In the genomic region with DNA sequence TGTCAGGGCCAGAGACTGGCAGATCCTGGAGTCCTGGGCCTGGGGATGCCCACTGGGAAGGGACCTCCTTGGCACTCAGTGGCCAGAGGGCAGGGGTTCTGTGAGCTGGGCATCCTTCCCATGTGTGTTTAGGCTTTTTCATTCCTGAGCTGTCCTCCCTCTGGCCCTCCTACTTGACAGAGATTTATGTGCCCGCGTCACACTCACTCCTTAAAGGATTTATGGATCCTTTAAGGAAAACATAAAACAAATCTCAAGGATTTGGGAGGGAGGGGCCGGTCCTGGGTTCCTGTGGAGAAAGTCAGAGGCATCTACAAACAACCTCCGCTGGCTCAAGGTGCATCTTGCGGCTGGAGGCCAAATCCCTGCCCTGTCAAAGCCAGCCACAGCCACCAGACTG, we compare ENCODE assay signal across 30 cellular contexts.
"Had no signal": no experiment of that assay in that cellular context is flagged by ENCODE, and none has a peak within 500 bp of the region (broad histone marks: within the 10 kb centered on the region; RNA-seq: fewer than 3 reads in every experiment).

No MANE protein-coding gene starts in this region.

- H3K4me3 ChIP-seq: coronary artery, dorsolateral prefrontal cortex, left lung, lower lobe of right lung, pancreas, prostate gland, smooth muscle cell, stomach, thyroid gland, upper lobe of right lung had no signal

- H3K9me3 Mint-ChIP-seq: activated CD4-positive, alpha-beta T cell treated with anti-CD3 and anti-CD28 coated beads, Interleukin-2, amount 10 ng/mL, durations not matched to agents 7 days and 5 days; activated T-cell treated with anti-CD3 and anti-CD28 coated beads, Interleukin-2, amount 50 U/mL, for 24 hours had no signal

- H3K27ac Mint-ChIP-seq: activated CD4-positive, alpha-beta memory T cell treated with anti-CD3 and anti-CD28 coated beads, Interleukin-2, amount 10 ng/mL, durations not matched to agents 7 days and 5 days; activated CD4-positive, alpha-beta T cell treated with anti-CD3 and anti-CD28 coated beads, Interleukin-2, amount 10 ng/mL, durations not matched to agents 7 days and 5 days; activated T-cell treated with anti-CD3 and anti-CD28 coated beads, Interleukin-2, amount 50 U/mL, for 24 hours; natural killer cell treated with Interleukin-12 subunit alpha and Interleukin-12 subunit beta and Interleukin-15 and Interleukin-18, amount 100 ng/mL, for 72 hours; stimulated activated memory B cell treated with anti-CD40 and anti-IgM and Interleukin-4, amounts not matched to agents 10 μg/mL and 1 μg/mL and 100 μg/mL, for 72 hours had no signal

- H3K4me1 Mint-ChIP-seq: activated CD4-positive, alpha-beta memory T cell treated with anti-CD3 and anti-CD28 coated beads, Interleukin-2, amount 10 ng/mL, durations not matched to agents 7 days and 5 days; activated CD4-positive, alpha-beta T cell treated with anti-CD3 and anti-CD28 coated beads, Interleukin-2, amount 10 ng/mL, durations not matched to agents 7 days and 5 days; stimulated activated memory B cell treated with anti-CD40 and anti-IgM and Interleukin-4, amounts not matched to agents 10 μg/mL and 1 μg/mL and 100 μg/mL, for 72 hours had no signal

- H3K9me3 ChIP-seq: left lung, lower lobe of right lung, neutrophil, pancreas, prostate gland, stomach, thyroid gland, upper lobe of right lung had no signal

- H3K4me2 ChIP-seq: smooth muscle cell had no signal

- H3K4me1 ChIP-seq: foreskin keratinocyte, left lung, lower lobe of right lung, pancreas, prostate gland, stomach, thyroid gland, upper lobe of right lung had no signal

- H3K27me3 Mint-ChIP-seq: activated CD4-positive, alpha-beta memory T cell treated with anti-CD3 and anti-CD28 coated beads, Interleukin-2, amount 10 ng/mL, durations not matched to agents 7 days and 5 days; activated CD4-positive, alpha-beta T cell treated with anti-CD3 and anti-CD28 coated beads, Interleukin-2, amount 10 ng/mL, durations not matched to agents 7 days and 5 days; activated T-cell treated with anti-CD3 and anti-CD28 coated beads, Interleukin-2, amount 50 U/mL, for 24 hours; natural killer cell treated with Interleukin-12 subunit alpha and Interleukin-12 subunit beta and Interleukin-15 and Interleukin-18, amount 100 ng/mL, for 72 hours; stimulated activated memory B cell treated with anti-CD40 and anti-IgM and Interleukin-4, amounts not matched to agents 10 μg/mL and 1 μg/mL and 100 μg/mL, for 72 hours had no signal

- H3K27ac ChIP-seq: brain microvascular endothelial cell, coronary artery, dorsolateral prefrontal cortex, foreskin keratinocyte, left lung, lower lobe of right lung, neutrophil, pancreas, prostate gland, stomach, thyroid gland, upper lobe of right lung had no signal

- H3K36me3 Mint-ChIP-seq: natural killer cell treated with Interleukin-12 subunit alpha and Interleukin-12 subunit beta and Interleukin-15 and Interleukin-18, amount 100 ng/mL, for 72 hours; stimulated activated memory B cell treated with anti-CD40 and anti-IgM and Interleukin-4, amounts not matched to agents 10 μg/mL and 1 μg/mL and 100 μg/mL, for 72 hours had no signal

- H3K36me3 ChIP-seq: brain microvascular endothelial cell, left lung, lower lobe of right lung, neutrophil, pancreas, prostate gland, stomach, thyroid gland, upper lobe of right lung had no signal

- ATAC-seq: activated CD4-positive, CD25-positive, alpha-beta regulatory T cell treated with anti-CD3 and anti-CD28 coated beads, Interleukin-2, amount 50 U/mL, for 24 hours; foreskin keratinocyte; left lung; lower lobe of right lung; natural killer cell treated with Interleukin-12 subunit alpha and Interleukin-12 subunit beta and Interleukin-15 and Interleukin-18, amount 100 ng/mL, for 72 hours; pancreas; stimulated activated memory B cell treated with anti-CD40 and anti-IgM and Interleukin-4, amounts not matched to agents 10 μg/mL and 1 μg/mL and 100 μg/mL, for 72 hours; upper lobe of right lung had no signal

- DNase-seq: activated CD4-positive, alpha-beta memory T cell treated with anti-CD3 and anti-CD28 coated beads, Interleukin-2, amount 10 ng/mL, durations not matched to agents 7 days and 5 days; activated CD4-positive, alpha-beta T cell treated with anti-CD3 and anti-CD28 coated beads, Interleukin-2, amount 10 ng/mL, durations not matched to agents 7 days and 5 days; activated CD8-positive, alpha-beta memory T cell treated with anti-CD3 and anti-CD28 coated beads, Interleukin-2, amount 50 U/mL, for 48 hours; activated gamma-delta T cell; activated naive CD4-positive, alpha-beta T cell treated with anti-CD3 and anti-CD28 coated beads, Interleukin-2, amount 50 U/mL, for 16 hours; activated T-cell treated with anti-CD3 and anti-CD28 coated beads, Interleukin-2, amount 50 U/mL, for 24 hours; amniotic stem cell; brain microvascular endothelial cell; dorsolateral prefrontal cortex; foreskin keratinocyte; kidney glomerular epithelial cell; left lung; lower lobe of right lung; mesenchymal stem cell; pancreas; retina; stimulated activated CD4-positive, alpha-beta T cell treated with anti-CD3 and anti-CD28 coated beads, Interleukin-1b, Interleukin-23, amount 100 ng/mL, for 48 hours; stimulated activated CD4-positive, alpha-beta T cell treated with anti-CD3 and anti-CD28 coated beads, Interleukin-4, amount 100 ng/mL, for 4 hours; stimulated activated CD8-positive, alpha-beta memory T cell treated with anti-CD3 and anti-CD28 coated beads, Interleukin-4, amount 100 ng/mL, for 48 hours; stomach; T-helper 1 cell; thyroid gland; upper lobe of right lung had no signal

- H3K4me3 Mint-ChIP-seq: activated CD4-positive, alpha-beta memory T cell treated with anti-CD3 and anti-CD28 coated beads, Interleukin-2, amount 10 ng/mL, durations not matched to agents 7 days and 5 days; activated CD4-positive, alpha-beta T cell treated with anti-CD3 and anti-CD28 coated beads, Interleukin-2, amount 10 ng/mL, durations not matched to agents 7 days and 5 days; activated T-cell treated with anti-CD3 and anti-CD28 coated beads, Interleukin-2, amount 50 U/mL, for 24 hours; natural killer cell treated with Interleukin-12 subunit alpha and Interleukin-12 subunit beta and Interleukin-15 and Interleukin-18, amount 100 ng/mL, for 72 hours; stimulated activated memory B cell treated with anti-CD40 and anti-IgM and Interleukin-4, amounts not matched to agents 10 μg/mL and 1 μg/mL and 100 μg/mL, for 72 hours had no signal

- H3K27me3 ChIP-seq: brain microvascular endothelial cell, left lung, neutrophil, pancreas, stomach, thyroid gland, upper lobe of right lung had no signal
